Comparison of ENCODE assay signal across 14 cellular contexts in genomic region chr22:27439131-27439530, GRCh38.
"Had no signal": no experiment of that assay in that cellular context is flagged by ENCODE, and none has a peak within 500 bp of the region (broad histone marks: within the 10 kb centered on the region; RNA-seq: fewer than 3 reads in every experiment).

No MANE protein-coding gene starts in this region.

- H3K27ac ChIP-seq: left lung, tibial nerve had no signal

- H3K4me3 ChIP-seq: left lung, skin epidermis, tibial nerve had no signal

- H3K36me3 ChIP-seq: left lung, tibial nerve had no signal

- H3K9me3 ChIP-seq: left lung, tibial nerve had no signal

- FAIRE-seq: colon, TTC549 had no signal

- ATAC-seq: activated CD8-positive, alpha-beta T cell treated with anti-CD3 and anti-CD28 coated beads, Interleukin-2, amount 10 ng/mL, durations not matched to agents 7 days and 5 days; natural killer cell had no signal

- H3K27me3 ChIP-seq: tibial nerve had no signal

- DNase-seq: activated CD4-positive, alpha-beta T cell treated with anti-CD3 and anti-CD28 coated beads for 1 hour; activated CD4-positive, alpha-beta T cell treated with anti-CD3 and anti-CD28 coated beads, Interleukin-2, amount 50 U/mL, for 1 hour; activated CD8-positive, alpha-beta T cell treated with anti-CD3 and anti-CD28 coated beads, Interleukin-2, amount 10 ng/mL, durations not matched to agents 7 days and 5 days; activated gamma-delta T cell treated with Interleukin-2 at 50 U/mL for 16 hours; central memory CD4-positive, alpha-beta T cell; kidney glomerular epithelial cell; left lung; natural killer cell; stimulated activated CD4-positive, alpha-beta T cell treated with anti-CD3 and anti-CD28 coated beads, Interleukin-1b, Interleukin-23, amount 100 ng/mL, for 48 hours; T-helper 1 cell had no signal
